Comparison of ENCODE assay signal across 9 cellular contexts in the genomic region with DNA sequence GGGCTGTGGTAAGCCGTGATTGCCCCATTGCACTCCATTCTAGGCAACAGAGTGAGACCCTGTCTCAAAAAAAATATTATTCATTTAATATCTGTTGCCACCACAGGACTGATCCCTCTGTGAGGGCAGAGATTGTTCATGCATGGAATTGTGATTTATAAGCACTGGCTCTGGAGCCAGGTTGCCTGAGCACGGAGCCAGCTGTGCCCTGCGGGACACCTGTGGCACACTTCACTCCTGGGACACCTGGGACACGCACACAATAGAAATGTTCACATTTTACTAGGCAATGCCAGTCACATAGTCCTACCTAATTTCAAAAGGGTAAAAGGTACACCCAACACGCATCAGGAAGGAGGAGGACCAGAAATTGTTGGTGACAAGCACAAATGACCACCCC.
"Had no signal": no experiment of that assay in that cellular context is flagged by ENCODE, and none has a peak within 500 bp of the region (broad histone marks: within the 10 kb centered on the region; RNA-seq: fewer than 3 reads in every experiment).

No MANE protein-coding gene starts in this region.

- H3K4me1 Mint-ChIP-seq: IgD-negative memory B cell had no signal

- H3K4me3 Mint-ChIP-seq: HFFc6, IgD-negative memory B cell had no signal

- H3K27ac Mint-ChIP-seq: HFFc6, IgD-negative memory B cell had no signal

- DNase-seq: GM23248, GOT3, H7, HFFc6, KG1 had no signal

- ATAC-seq: HCT116, HepG2, K562 had no signal

- H3K9me3 Mint-ChIP-seq: HFFc6 had no signal
